In genomic region chr2:12510070-12510469, GRCh38 we compare ENCODE assay signal across 36 cellular contexts.
"Had no signal": no experiment of that assay in that cellular context is flagged by ENCODE, and none has a peak within 500 bp of the region (broad histone marks: within the 10 kb centered on the region; RNA-seq: fewer than 3 reads in every experiment).

No MANE protein-coding gene starts in this region.

- H3K4me3 Mint-ChIP-seq: activated naive CD4-positive, alpha-beta T cell treated with anti-CD3 and anti-CD28 coated beads for 36 hours; activated naive CD4-positive, alpha-beta T cell treated with anti-CD3 and anti-CD28 coated beads, Interleukin-2, amount 10 ng/mL, durations not matched to agents 7 days and 5 days; activated naive CD4-positive, alpha-beta T cell treated with anti-CD3 and anti-CD28 coated beads, Interleukin-2, amount 50 U/mL, for 24 hours; activated naive CD8-positive, alpha-beta T cell; activated naive CD8-positive, alpha-beta T cell treated with anti-CD3 and anti-CD28 coated beads for 36 hours; activated naive CD8-positive, alpha-beta T cell treated with anti-CD3 and anti-CD28 coated beads, Interleukin-2, amount 10 ng/mL, durations not matched to agents 7 days and 5 days; activated naive CD8-positive, alpha-beta T cell treated with anti-CD3 and anti-CD28 coated beads, Interleukin-2, amount 50 U/mL, for 24 hours; activated T-cell treated with anti-CD3 and anti-CD28 coated beads, Interleukin-2, amount 50 U/mL, for 4 hours; activated T-cell treated with anti-CD3 and anti-CD28 coated beads, Interleukin-2, amount 50 U/mL, for 72 hours; activated T-helper 1 cell treated with anti-CD3 and anti-CD28 coated beads, Interleukin-12 subunit alpha, Interleukin-12 subunit beta, Interleukin-2, Interleukin-4 antibody, amounts not matched to agents 30 ng/mL and 10 ng/mL and 1 ng/mL, durations not matched to agents 14 hours and 24 hours and 36 hours; activated T-helper 17 cell treated with anti-CD3 and anti-CD28 coated beads, Interleukin-2, amount 50 U/mL, for 72 hours; brain; central memory CD8-positive, alpha-beta T cell had no signal

- H3K27ac Mint-ChIP-seq: activated naive CD4-positive, alpha-beta T cell treated with anti-CD3 and anti-CD28 coated beads for 36 hours; activated naive CD4-positive, alpha-beta T cell treated with anti-CD3 and anti-CD28 coated beads, Interleukin-2, amount 10 ng/mL, durations not matched to agents 7 days and 5 days; activated naive CD4-positive, alpha-beta T cell treated with anti-CD3 and anti-CD28 coated beads, Interleukin-2, amount 50 U/mL, for 24 hours; activated naive CD4-positive, alpha-beta T cell treated with anti-CD3 and anti-CD28 coated beads, Interleukin-2, amount 50 U/mL, for 72 hours; activated naive CD8-positive, alpha-beta T cell treated with anti-CD3 and anti-CD28 coated beads for 36 hours; activated naive CD8-positive, alpha-beta T cell treated with anti-CD3 and anti-CD28 coated beads, Interleukin-2, amount 10 ng/mL, durations not matched to agents 7 days and 5 days; activated naive CD8-positive, alpha-beta T cell treated with anti-CD3 and anti-CD28 coated beads, Interleukin-2, amount 50 U/mL, for 24 hours; activated T-cell treated with anti-CD3 and anti-CD28 coated beads, Interleukin-2, amount 50 U/mL, for 72 hours; activated T-helper 1 cell treated with anti-CD3 and anti-CD28 coated beads, Interleukin-12 subunit alpha, Interleukin-12 subunit beta, Interleukin-2, Interleukin-4 antibody, amounts not matched to agents 30 ng/mL and 10 ng/mL and 1 ng/mL, durations not matched to agents 14 hours and 24 hours and 36 hours; activated T-helper 17 cell treated with anti-CD3 and anti-CD28 coated beads, Interleukin-2, amount 50 U/mL, for 72 hours; activated T-helper 2 cell treated with anti-CD3 and anti-CD28 coated beads, Interferon-gamma antibody, Interleukin-2, Interleukin-4, amounts not matched to agents 10 μg/mL and 5 μg/mL and 100 μg/mL, durations not matched to agents 14 hours and 24 hours and 36 hours; brain had no signal

- H3K4me1 ChIP-seq: ascending aorta, body of pancreas, breast epithelium had no signal

- ATAC-seq: activated naive CD4-positive, alpha-beta T cell treated with anti-CD3 and anti-CD28 coated beads, Interleukin-2, amount 50 U/mL, for 72 hours; activated naive CD8-positive, alpha-beta T cell treated with anti-CD3 and anti-CD28 coated beads, Interleukin-2, amount 50 U/mL, for 24 hours; activated T-cell treated with anti-CD3 and anti-CD28 coated beads, Interleukin-2, amount 50 U/mL, for 4 hours; activated T-cell treated with anti-CD3 and anti-CD28 coated beads, Interleukin-2, amount 50 U/mL, for 72 hours; activated T-helper 17 cell treated with anti-CD3 and anti-CD28 coated beads, Interleukin-2, amount 50 U/mL, for 72 hours; body of pancreas had no signal

- DNase-seq: activated effector memory CD4-positive, alpha-beta T cell treated with anti-CD3 and anti-CD28 coated beads, Interleukin-2, amount 50 U/mL, for 16 hours; activated effector memory CD4-positive, alpha-beta T cell treated with Interleukin-2 at 50 U/mL for 16 hours; activated gamma-delta T cell; activated gamma-delta T cell treated with Interleukin-2 at 50 U/mL for 16 hours; activated naive CD4-positive, alpha-beta T cell; activated naive CD4-positive, alpha-beta T cell treated with anti-CD3 and anti-CD28 coated beads for 36 hours; activated naive CD4-positive, alpha-beta T cell treated with anti-CD3 and anti-CD28 coated beads, Interleukin-2, amount 10 ng/mL, durations not matched to agents 7 days and 5 days; activated naive CD4-positive, alpha-beta T cell treated with anti-CD3 and anti-CD28 coated beads, Interleukin-2, amount 50 U/mL, for 16 hours; activated naive CD4-positive, alpha-beta T cell treated with Interleukin-2 at 50 U/mL for 16 hours; activated naive CD8-positive, alpha-beta T cell treated with anti-CD3 and anti-CD28 coated beads for 36 hours; activated naive CD8-positive, alpha-beta T cell treated with anti-CD3 and anti-CD28 coated beads, Interleukin-2, amount 10 ng/mL, durations not matched to agents 7 days and 5 days; activated naive CD8-positive, alpha-beta T cell treated with anti-CD3 and anti-CD28 coated beads, Interleukin-2, amount 50 U/mL, for 24 hours; activated T-cell treated with anti-CD3 and anti-CD28 coated beads, Interleukin-2, amount 50 U/mL, for 4 hours; activated T-cell treated with anti-CD3 and anti-CD28 coated beads, Interleukin-2, amount 50 U/mL, for 48 hours; activated T-cell treated with anti-CD3 and anti-CD28 coated beads, Interleukin-2, amount 50 U/mL, for 72 hours; adrenal gland; amniotic stem cell; amygdala; anterior cingulate cortex; aorta; body of pancreas; brain microvascular endothelial cell; caudate nucleus; central memory CD4-positive, alpha-beta T cell; cerebellar nuclear complex had no signal

- H3K27ac ChIP-seq: adrenal gland, ascending aorta, body of pancreas, brain microvascular endothelial cell, breast epithelium, cardiac muscle cell had no signal

- H3K36me3 Mint-ChIP-seq: brain had no signal

- H3K27me3 ChIP-seq: adrenal gland, ascending aorta, body of pancreas, brain microvascular endothelial cell, breast epithelium, cardiac muscle cell had no signal

- H3K36me3 ChIP-seq: adrenal gland, ascending aorta, brain microvascular endothelial cell, breast epithelium, cardiac muscle cell had no signal

- H3K27me3 Mint-ChIP-seq: activated naive CD4-positive, alpha-beta T cell treated with anti-CD3 and anti-CD28 coated beads, Interleukin-2, amount 10 ng/mL, durations not matched to agents 7 days and 5 days; activated naive CD4-positive, alpha-beta T cell treated with anti-CD3 and anti-CD28 coated beads, Interleukin-2, amount 50 U/mL, for 24 hours; activated naive CD8-positive, alpha-beta T cell; activated naive CD8-positive, alpha-beta T cell treated with anti-CD3 and anti-CD28 coated beads for 36 hours; activated naive CD8-positive, alpha-beta T cell treated with anti-CD3 and anti-CD28 coated beads, Interleukin-2, amount 10 ng/mL, durations not matched to agents 7 days and 5 days; activated T-helper 17 cell treated with anti-CD3 and anti-CD28 coated beads, Interleukin-2, amount 50 U/mL, for 72 hours; central memory CD8-positive, alpha-beta T cell had no signal

- H3K9me3 ChIP-seq: adrenal gland, ascending aorta, body of pancreas, breast epithelium had no signal

- H3K9me3 Mint-ChIP-seq: central memory CD8-positive, alpha-beta T cell had no signal

- H3K4me3 ChIP-seq: adrenal gland, ascending aorta, body of pancreas, breast epithelium, cardiac muscle cell had no signal
